ENCODE assay signal across 8 cellular contexts in genomic region chr2:31324000-31324633, GRCh38.
A peak's percentile ranks its signal among the peaks of the same experiment; 100 is the strongest.
DNase-seq lines count a peak whose midpoint lies in the region; ATAC-seq and TF ChIP-seq lines count a peak whose summit lies in the region.

No MANE protein-coding gene starts in this region.

- H3K27me3 ChIP-seq in heart left ventricle (no peaks in the 10 kb centered on the region), spleen (replicated peaks in 1 of 7) (no peaks in the 10 kb centered on the region), tibial artery (no peaks in the 10 kb centered on the region)

- TF ChIP-seq CTCF in heart left ventricle (IDR thresholded peaks at IDR 0.05), result no peak
- TF ChIP-seq CTCF in spleen (IDR thresholded peaks at IDR 0.05 in 8 of 11, conservative IDR thresholded peaks at IDR 0.05 in 3 of 11), result no peak
- TF ChIP-seq CTCF in tibial artery (IDR thresholded peaks at IDR 0.05), result no peak

- ATAC-seq in heart left ventricle (no peak), HG03439 (IDR thresholded peaks at IDR 0.05; ENCODE audit: unreplicated experiment) (peak; percentile 78)
- ATAC-seq in central memory CD8-positive, alpha-beta T cell (replicated peaks; ENCODE audit: extremely low read depth, poor library complexity, severe bottlenecking), result peak; percentile 72

- H3K4me1 Mint-ChIP-seq in central memory CD8-positive, alpha-beta T cell, result peaks cover 30% of the 10 kb centered on the region

- H3K27ac ChIP-seq in heart left ventricle (peak overlapping the region in 3 of 12 donors; percentile 14 to 22 (median 16)), spleen (peak overlapping the region in 6 of 8 donors; percentile 10 to 72 (median 48)), tibial artery (peak overlapping the region in 1 of 2 donors; percentile 24)

- peaks cover 7% of the 10 kb centered on the region for H3K36me3 Mint-ChIP-seq in central memory CD8-positive, alpha-beta T cell (ENCODE audit: insufficient read depth)

- peak overlapping the region; percentile 78 for H3K4me3 Mint-ChIP-seq in central memory CD8-positive, alpha-beta T cell

- intact Hi-C loops in heart left ventricle (cut with DNase I) (loop anchor here in 2 of 10 donors (5.0 to 10.0 kb wide), 2 partner anchors 47 to 49 kb away; no protein-coding TSS in a partner anchor), cardiac septum (cut with DNase I) (loop anchor here (2.0 kb wide), 1 partner anchor 85 kb away; no protein-coding TSS in a partner anchor), spleen (cut with DNase I; ENCODE audit: low total_unique reads) (no loop called here), tibial artery (cut with DNase I; ENCODE audit: low total_unique reads) (no loop called here)

- no peaks in the 10 kb centered on the region for H3K27me3 Mint-ChIP-seq in central memory CD8-positive, alpha-beta T cell

- H3K36me3 ChIP-seq in heart left ventricle, result no peaks in the 10 kb centered on the region
- H3K36me3 ChIP-seq in spleen, result no peaks in the 10 kb centered on the region
- H3K36me3 ChIP-seq in tibial artery, result no peaks in the 10 kb centered on the region

- H3K27ac Mint-ChIP-seq in central memory CD8-positive, alpha-beta T cell (ENCODE audit: low read depth), result peak overlapping the region; percentile 90

- H3K9me3 ChIP-seq in heart left ventricle, result no peaks in the 10 kb centered on the region
- no peaks in the 10 kb centered on the region for H3K9me3 ChIP-seq in spleen
- no peaks in the 10 kb centered on the region for H3K9me3 ChIP-seq in tibial artery

- peak overlapping the region in 8 of 12 donors; percentile 13 to 44 (median 32) for H3K4me3 ChIP-seq in heart left ventricle
- H3K4me3 ChIP-seq in spleen, result peak overlapping the region in 6 of 8 donors; percentile 17 to 62 (median 27)
- H3K4me3 ChIP-seq in tibial artery, result peak overlapping the region in 1 of 2 donors; percentile 18

- H3K4me1 ChIP-seq in heart left ventricle (peaks cover 3 to 31% (median 14%) of the 10 kb centered on the region in 12 donors), spleen (peaks cover 16 to 49% (median 30%) of the 10 kb centered on the region in 6 donors), tibial artery (peaks cover 0 to 27% (median 12%) of the 10 kb centered on the region in 4 donors)

- 45 to 57% (median 48%) methylated on average over 5 of the region's 5 CpGs for WGBS in heart left ventricle, 4 donors
- 26 to 35% (median 31%) methylated on average over 5 of the region's 5 CpGs for WGBS in spleen, 5 donors

- TF ChIP-seq POLR2A in heart left ventricle (IDR thresholded peaks at IDR 0.05) (no peak), spleen (IDR thresholded peaks at IDR 0.05) (no peak)

- DNase-seq in heart left ventricle (no peak), cardiac septum (ENCODE audit: low spot score) (no peak), spleen (no peak), Ammon's horn (ENCODE audit: low spot score) (no peak), tibial artery (no peak), islet precursor cell (no peak)
- DNase-seq in central memory CD8-positive, alpha-beta T cell (ENCODE audit: low spot score in 2 of 2), result no peak

- H3K9me3 Mint-ChIP-seq in central memory CD8-positive, alpha-beta T cell, result no peaks in the 10 kb centered on the region

Comparison
In these comparisons a context has a peak if more than half of its experiments do, and no peak if none do; other contexts are left out.
1. ATAC-seq: peak in HG03439 (single experiment) and central memory CD8-positive, alpha-beta T cell (single experiment); none in heart left ventricle (0 of 4).